Comparison of ENCODE assay signal across 8 cellular contexts in the genomic region with DNA sequence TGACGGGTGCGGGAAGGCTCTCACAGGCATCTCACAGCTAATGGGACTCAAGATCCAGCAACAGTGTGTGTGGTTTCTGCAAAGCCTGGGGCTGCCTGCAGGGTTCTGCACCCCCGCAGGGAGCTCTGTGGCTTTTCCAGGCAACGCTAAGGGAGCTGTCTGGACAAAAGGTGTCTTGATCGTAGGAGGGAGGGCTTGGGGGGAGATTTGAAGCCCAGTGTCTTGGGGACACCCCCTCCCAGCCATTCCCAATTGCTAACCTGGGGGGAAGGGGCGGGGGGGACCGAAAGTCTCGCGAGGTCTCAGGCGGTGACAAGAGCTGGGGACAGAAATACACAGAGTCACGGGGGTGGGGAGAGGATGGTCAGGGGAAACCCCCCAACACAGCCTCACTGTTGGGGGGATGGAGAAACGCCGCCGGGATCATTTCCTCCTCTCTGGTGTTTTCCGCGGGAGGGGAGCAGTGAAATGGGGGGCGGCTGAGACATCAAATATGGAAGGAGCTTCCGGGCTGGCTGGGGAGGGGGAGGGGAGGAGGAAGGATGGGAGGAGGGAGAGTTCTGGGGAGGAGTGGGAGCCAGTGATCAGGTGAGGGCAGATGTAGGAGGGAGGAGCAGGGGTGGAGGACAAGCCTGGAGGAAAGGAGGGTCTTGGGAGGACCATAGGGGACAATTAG. TPM values are rescaled to one million over a fixed set of nuclear protein-coding genes. Genes with fewer than 3 reads are reported as not detected.
DNase-seq lines count a peak whose midpoint lies in the region; ATAC-seq and TF ChIP-seq lines count a peak whose summit lies in the region.

No MANE protein-coding gene starts in this region.

- no peak for ATAC-seq in HG03571 (IDR thresholded peaks at IDR 0.05; ENCODE audit: unreplicated experiment)

- intact Hi-C loops in MCF 10A (cut with micrococcal nuclease), result no loop called here

- peak overlapping the region; percentile 88 for H3K4me3 Mint-ChIP-seq in glutamatergic neuron (ENCODE audit: unreplicated experiment)
- no peak overlapping the region for H3K4me3 Mint-ChIP-seq in MCF 10A (ENCODE audit: unreplicated experiment)

- H3K27ac Mint-ChIP-seq in glutamatergic neuron (ENCODE audit: unreplicated experiment), result peak overlapping the region; percentile 90
- no peak overlapping the region for H3K27ac Mint-ChIP-seq in MCF 10A (ENCODE audit: low read depth, unreplicated experiment)

- H3K9me3 Mint-ChIP-seq in glutamatergic neuron (ENCODE audit: unreplicated experiment) (peaks cover 7% of the 10 kb centered on the region), MCF 10A (ENCODE audit: unreplicated experiment) (peaks cover 6% of the 10 kb centered on the region)

- TF ChIP-seq CTCF in BE2C (IDR thresholded peaks at IDR 0.05; ENCODE audit: low read depth, low read length) (no peak), GM13976 (IDR thresholded peaks at IDR 0.05; ENCODE audit: borderline replicate concordance, control extremely low read depth, extremely low read depth, insufficient read depth, missing control alignments) (no peak), glutamatergic neuron (IDR thresholded peaks at IDR 0.05; ENCODE audit: partially characterized antibody, unreplicated experiment) (no peak), MCF 10A (IDR thresholded peaks at IDR 0.05; ENCODE audit: unreplicated experiment) (no peak)

- peak; percentile 34 for DNase-seq in BE2C
- DNase-seq in GM13976 (ENCODE audit: low spot score), result peak; percentile 88
- peak; percentile 11 for DNase-seq in RKO (ENCODE audit: low spot score)
- DNase-seq in glutamatergic neuron, result peak; percentile 72
- DNase-seq in T1000 (lab: John Stamatoyannopoulos, UW), result no peak
- no peak for DNase-seq in AML-193 (lab: John Stamatoyannopoulos, UW)
- no peak for DNase-seq in MCF 10A (ENCODE audit: unreplicated experiment)

- in situ Hi-C loops in GM13976 (cut with MboI; ENCODE audit: low sequenced_read_pairs, unreplicated experiment), result no loop called here

- H3K4me3 ChIP-seq in BE2C (ENCODE audit: low read depth, low read length), result peak overlapping the region; percentile 45

- no TSS peak for BruUV-seq in MCF 10A (replicated peaks; lab: Mats Ljungman, UMichigan)

- peaks cover 15% of the 10 kb centered on the region for H3K27me3 ChIP-seq in BE2C

- H3K36me3 Mint-ChIP-seq in glutamatergic neuron (ENCODE audit: unreplicated experiment), result no peaks in the 10 kb centered on the region
- no peaks in the 10 kb centered on the region for H3K36me3 Mint-ChIP-seq in MCF 10A (ENCODE audit: insufficient read depth, unreplicated experiment)

- no peaks in the 10 kb centered on the region for H3K4me1 ChIP-seq in BE2C

- CTCF ChIA-PET in MCF 10A (lab: Yijun Ruan, JAX), result interaction anchor here (0.6 kb wide), 3 partner anchors 158 to 1035 kb away, joined by 3 to 5 read pairs (median 4); no protein-coding TSS in a partner anchor

- no peaks in the 10 kb centered on the region for H3K9me3 ChIP-seq in BE2C

- H3K27me3 Mint-ChIP-seq in glutamatergic neuron (ENCODE audit: unreplicated experiment) (peaks cover 18% of the 10 kb centered on the region), MCF 10A (ENCODE audit: insufficient read depth, unreplicated experiment) (peaks cover 33% of the 10 kb centered on the region)

- H3K36me3 ChIP-seq in BE2C, result no peaks in the 10 kb centered on the region

- H3K4me1 Mint-ChIP-seq in glutamatergic neuron (ENCODE audit: low read depth, unreplicated experiment) (peaks cover 9% of the 10 kb centered on the region), MCF 10A (ENCODE audit: insufficient read depth, unreplicated experiment) (peaks cover 6% of the 10 kb centered on the region)

- POLR2A ChIA-PET in MCF 10A (lab: Yijun Ruan, JAX), result no interaction called here

RNA-seq across cellular contexts. Expression of gene KCNC3, which starts 13.3 kb away (rescaled TPM):
- polyA plus RNA-seq in BE2C (2012; ENCODE audit: insufficient read depth, insufficient read length, low read depth), result 7.4 TPM
- total RNA-seq in glutamatergic neuron (ENCODE audit: unreplicated experiment) (10.6 TPM), MCF 10A (2022) (not detected in 2 replicates)

RNA-seq across cellular contexts. Expression of gene NAPSA, which starts 49.5 kb away (rescaled TPM):
- polyA plus RNA-seq in BE2C (2012; ENCODE audit: insufficient read depth, insufficient read length, low read depth), result 1.6 TPM
- 0.88 TPM for total RNA-seq in glutamatergic neuron (ENCODE audit: unreplicated experiment)
- 0.49 and 0.51 TPM in 2 replicates for total RNA-seq in MCF 10A (2022)

Comparison
In these comparisons a context has a peak if more than half of its experiments do, and no peak if none do; other contexts are left out.
1. DNase-seq: peak in BE2C (single experiment), GM13976 (single experiment), RKO (single experiment) and glutamatergic neuron (single experiment); none in T1000 (single experiment), AML-193 (0 of 2) and MCF 10A (single experiment).
2. RNA of gene KCNC3, which starts 13.3 kb away (total RNA-seq): 10.6 TPM in glutamatergic neuron (single experiment); not detected in MCF 10A; every median in the first group is over 10 times any median in the second.